Comparison of ENCODE assay signal across 1 cellular context in genomic region chr11:12242926-12243325, GRCh38.
TF ChIP-seq lines count a peak whose summit lies in the region.

No MANE protein-coding gene starts in this region.

TF ChIP-seq in H1, 55 proteins besides CTCF, POLR2A, EP300 and RAD21 (continued from another document):
- no peak for TF ChIP-seq MAX (IDR thresholded peaks at IDR 0.05)
- TF ChIP-seq, protein P1, sequence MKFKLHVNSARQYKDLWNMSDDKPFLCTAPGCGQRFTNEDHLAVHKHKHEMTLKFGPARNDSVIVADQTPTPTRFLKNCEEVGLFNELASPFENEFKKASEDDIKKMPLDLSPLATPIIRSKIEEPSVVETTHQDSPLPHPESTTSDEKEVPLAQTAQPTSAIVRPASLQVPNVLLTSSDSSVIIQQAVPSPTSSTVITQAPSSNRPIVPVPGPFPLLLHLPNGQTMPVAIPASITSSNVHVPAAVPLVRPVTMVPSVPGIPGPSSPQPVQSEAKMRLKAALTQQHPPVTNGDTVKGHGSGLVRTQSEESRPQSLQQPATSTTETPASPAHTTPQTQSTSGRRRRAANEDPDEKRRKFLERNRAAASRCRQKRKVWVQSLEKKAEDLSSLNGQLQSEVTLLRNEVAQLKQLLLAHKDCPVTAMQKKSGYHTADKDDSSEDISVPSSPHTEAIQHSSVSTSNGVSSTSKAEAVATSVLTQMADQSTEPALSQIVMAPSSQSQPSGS (IDR thresholded peaks at IDR 0.05; ENCODE audit: low read length): no peak
- TF ChIP-seq CHD7 (IDR thresholded peaks at IDR 0.05; ENCODE audit: insufficient replicate concordance, low read length): no peak
- no peak for TF ChIP-seq FOSL1 (IDR thresholded peaks at IDR 0.05; ENCODE audit: insufficient read depth, low read depth, low read length)
- no peak for TF ChIP-seq RNF2 (IDR thresholded peaks at IDR 0.05; ENCODE audit: borderline replicate concordance, low read depth, low read length, missing control alignments, poor library complexity, severe bottlenecking)
- TF ChIP-seq SIRT6 (IDR thresholded peaks at IDR 0.05; ENCODE audit: low read length): no peak
- TF ChIP-seq HDAC6 (IDR thresholded peaks at IDR 0.05; ENCODE audit: low read depth, low read length): no peak
- no peak for TF ChIP-seq GTF2F1 (IDR thresholded peaks at IDR 0.05; ENCODE audit: borderline replicate concordance, low read depth, low read length)
- no peak for TF ChIP-seq YY1 (IDR thresholded peaks at IDR 0.05; ENCODE audit: low read depth, low read length)
- TF ChIP-seq CBX8 (IDR thresholded peaks at IDR 0.05; ENCODE audit: borderline replicate concordance, low read depth, low read length): no peak
- TF ChIP-seq CBX5 (IDR thresholded peaks at IDR 0.05; ENCODE audit: low read depth, low read length): no peak
- no peak for TF ChIP-seq KDM4A (IDR thresholded peaks at IDR 0.05; ENCODE audit: low read depth, low read length, severe bottlenecking)
- TF ChIP-seq CHD2 (IDR thresholded peaks at IDR 0.05; ENCODE audit: low read length): no peak
- no peak for TF ChIP-seq EZH2 (IDR thresholded peaks at IDR 0.05; ENCODE audit: low read depth, low read length, severe bottlenecking)
- no peak for TF ChIP-seq TAF7 (optimal IDR thresholded peaks at IDR 0.05; ENCODE audit: borderline replicate concordance, low read depth, low read length)
